ENCODE assay signal across 1 cellular context in genomic region chr7:149686001-149686400, GRCh38.
TF ChIP-seq lines count a peak whose summit lies in the region.

No MANE protein-coding gene starts in this region.

TF ChIP-seq in GM23338, 12 proteins besides CTCF, POLR2A, EP300 and RAD21:
- TF ChIP-seq, protein P1, sequence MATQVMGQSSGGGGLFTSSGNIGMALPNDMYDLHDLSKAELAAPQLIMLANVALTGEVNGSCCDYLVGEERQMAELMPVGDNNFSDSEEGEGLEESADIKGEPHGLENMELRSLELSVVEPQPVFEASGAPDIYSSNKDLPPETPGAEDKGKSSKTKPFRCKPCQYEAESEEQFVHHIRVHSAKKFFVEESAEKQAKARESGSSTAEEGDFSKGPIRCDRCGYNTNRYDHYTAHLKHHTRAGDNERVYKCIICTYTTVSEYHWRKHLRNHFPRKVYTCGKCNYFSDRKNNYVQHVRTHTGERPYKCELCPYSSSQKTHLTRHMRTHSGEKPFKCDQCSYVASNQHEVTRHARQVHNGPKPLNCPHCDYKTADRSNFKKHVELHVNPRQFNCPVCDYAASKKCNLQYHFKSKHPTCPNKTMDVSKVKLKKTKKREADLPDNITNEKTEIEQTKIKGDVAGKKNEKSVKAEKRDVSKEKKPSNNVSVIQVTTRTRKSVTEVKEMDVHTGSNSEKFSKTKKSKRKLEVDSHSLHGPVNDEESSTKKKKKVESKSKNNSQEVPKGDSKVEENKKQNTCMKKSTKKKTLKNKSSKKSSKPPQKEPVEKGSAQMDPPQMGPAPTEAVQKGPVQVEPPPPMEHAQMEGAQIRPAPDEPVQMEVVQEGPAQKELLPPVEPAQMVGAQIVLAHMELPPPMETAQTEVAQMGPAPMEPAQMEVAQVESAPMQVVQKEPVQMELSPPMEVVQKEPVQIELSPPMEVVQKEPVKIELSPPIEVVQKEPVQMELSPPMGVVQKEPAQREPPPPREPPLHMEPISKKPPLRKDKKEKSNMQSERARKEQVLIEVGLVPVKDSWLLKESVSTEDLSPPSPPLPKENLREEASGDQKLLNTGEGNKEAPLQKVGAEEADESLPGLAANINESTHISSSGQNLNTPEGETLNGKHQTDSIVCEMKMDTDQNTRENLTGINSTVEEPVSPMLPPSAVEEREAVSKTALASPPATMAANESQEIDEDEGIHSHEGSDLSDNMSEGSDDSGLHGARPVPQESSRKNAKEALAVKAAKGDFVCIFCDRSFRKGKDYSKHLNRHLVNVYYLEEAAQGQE (IDR thresholded peaks at IDR 0.05; ENCODE audit: unreplicated experiment) = no peak
- TF ChIP-seq ETS1 (IDR thresholded peaks at IDR 0.05) = no peak
- TF ChIP-seq ZNF462 (CRISPR knock-in tag; IDR thresholded peaks at IDR 0.05) = no peak
- TF ChIP-seq CREB1 (CRISPR knock-in tag; IDR thresholded peaks at IDR 0.05; ENCODE audit: low read depth) = no peak
- no peak for TF ChIP-seq EZH2 (IDR thresholded peaks at IDR 0.05; ENCODE audit: low read depth, unreplicated experiment)
- TF ChIP-seq POLR2AphosphoS5 (IDR thresholded peaks at IDR 0.05; ENCODE audit: low read depth) = no peak
- TF ChIP-seq NANOG (IDR thresholded peaks at IDR 0.05; ENCODE audit: borderline replicate concordance) = no peak
- TF ChIP-seq ZNF331 (CRISPR knock-in tag; IDR thresholded peaks at IDR 0.05; ENCODE audit: low read depth) = no peak
- TF ChIP-seq ZNF114 (CRISPR knock-in tag; IDR thresholded peaks at IDR 0.05) = no peak
- no peak for TF ChIP-seq JUNB (IDR thresholded peaks at IDR 0.05; ENCODE audit: unreplicated experiment)
- TF ChIP-seq EZH2phosphoT487 (IDR thresholded peaks at IDR 0.05; ENCODE audit: unreplicated experiment) = no peak
- no peak for TF ChIP-seq STAT1 (IDR thresholded peaks at IDR 0.05; ENCODE audit: unreplicated experiment)
